8 cellular contexts compared by ENCODE assay signal in the genomic region with DNA sequence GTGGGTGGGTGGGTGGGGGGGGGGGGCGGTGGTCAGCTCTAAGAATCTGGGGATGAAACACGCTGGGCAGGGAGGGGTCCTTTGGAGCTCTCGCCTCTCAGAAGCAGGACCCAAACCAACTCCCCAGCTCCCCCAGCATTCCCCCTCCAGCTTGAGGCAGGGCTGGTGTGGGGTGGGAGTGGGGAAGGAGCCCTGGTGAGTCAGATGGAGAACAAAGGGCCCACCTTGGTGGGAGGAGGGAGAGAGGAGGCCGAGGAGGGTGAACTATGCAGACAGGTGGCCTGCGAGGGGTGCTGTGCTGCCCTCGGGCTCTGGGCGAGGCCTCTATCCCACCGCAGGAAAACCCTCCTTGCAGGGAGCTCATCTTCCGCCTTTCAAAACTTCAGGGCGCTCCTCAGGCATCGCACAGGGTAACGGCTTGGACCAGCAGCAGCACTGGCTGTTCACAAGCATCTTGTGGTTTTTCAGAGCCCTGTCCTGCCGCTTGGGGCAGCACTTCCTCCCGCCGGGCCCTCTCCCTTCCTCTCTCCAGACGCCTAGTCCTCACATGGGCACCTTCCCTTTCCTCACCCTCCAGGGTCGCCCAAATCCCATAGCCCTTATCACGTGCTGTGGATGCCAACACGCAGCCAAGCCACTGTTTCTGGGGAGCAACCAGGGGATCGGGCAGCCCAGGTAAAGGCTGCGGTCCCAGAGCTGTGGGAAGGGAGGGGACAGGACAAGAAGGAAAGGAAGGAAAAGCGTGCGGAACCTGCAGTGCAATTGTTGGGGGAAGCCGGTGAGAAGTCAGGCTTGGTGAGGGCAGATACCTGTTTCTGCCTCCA. TPM values are rescaled to one million over a fixed set of nuclear protein-coding genes. Genes with fewer than 3 reads are reported as not detected.
DNase-seq lines count a peak whose midpoint lies in the region; ATAC-seq and TF ChIP-seq lines count a peak whose summit lies in the region.

No MANE protein-coding gene starts in this region.

- no peak for TF ChIP-seq POLR2A in GM18505 (IDR thresholded peaks at IDR 0.05; ENCODE audit: borderline replicate concordance, extremely low read depth, insufficient read depth, insufficient read length)

- peak; percentile 58 for TF ChIP-seq CTCF in liver (IDR thresholded peaks at IDR 0.05; ENCODE audit: low read depth, low read length, missing input control)

- peak overlapping the region; percentile 1 to 52 (median 25) for H3K4me3 ChIP-seq in liver (ENCODE audit: low read depth in 1 of 3, low read length in 3 of 3)

- WGBS in liver = 26% methylated on average over 24 of the region's 24 CpGs

- H3K27me3 ChIP-seq in liver (ENCODE audit: control insufficient read depth in 4 of 4, insufficient read depth in 4 of 4, low read length in 3 of 4) = no peaks in the 10 kb centered on the region

- H3K36me3 ChIP-seq in liver (ENCODE audit: control insufficient read depth in 4 of 4, insufficient read depth in 3 of 4, low read depth in 1 of 4, low read length in 3 of 4) = no peaks in the 10 kb centered on the region

- H3K9me3 ChIP-seq in liver (ENCODE audit: control insufficient read depth in 4 of 4, low read length in 3 of 4) = no peaks in the 10 kb centered on the region

- no peak overlapping the region for H3K27ac ChIP-seq in liver (ENCODE audit: low read depth in 1 of 2, low read length in 2 of 2)

- H3K9ac ChIP-seq in liver (ENCODE audit: low read depth in 1 of 2, low read length in 2 of 2) = no peak overlapping the region

- DNase-seq in 8988T (peak; percentile 74), NCI-H2227 (lab: John Stamatoyannopoulos, UW; ENCODE audit: unreplicated experiment) (peak; percentile 58), dermis blood vessel endothelial cell (peak; percentile 71)
- peak; percentile 23 for DNase-seq in activated CD4-positive, alpha-beta T cell treated with anti-CD3 and anti-CD28 coated beads for 1 hour
- peak; percentile 62 for DNase-seq in stimulated activated CD4-positive, alpha-beta T cell treated with anti-CD3 and anti-CD28 coated beads, Interleukin-4, amount 100 ng/mL, for 24 hours

- peaks cover 3 to 25% (median 20%) of the 10 kb centered on the region in 4 donors for H3K4me1 ChIP-seq in liver (ENCODE audit: control insufficient read depth in 4 of 4, insufficient read depth in 4 of 4, low read length in 3 of 4)

- ATAC-seq in GM18505 (IDR thresholded peaks at IDR 0.05; ENCODE audit: unreplicated experiment) = peak; percentile 61
- ATAC-seq in HG03060 (IDR thresholded peaks at IDR 0.05; ENCODE audit: low read depth, unreplicated experiment) = peak; percentile 53

- peak; percentile 67 to 77 for TF ChIP-seq RAD21 in liver (IDR thresholded peaks at IDR 0.05)

TF ChIP-seq in liver, 16 proteins besides CTCF, POLR2A, EP300 and RAD21:
- TF ChIP-seq YY1 (IDR thresholded peaks at IDR 0.05) (no peak), HNF4A (conservative IDR thresholded peaks at IDR 0.05) (no peak), RXRA (IDR thresholded peaks at IDR 0.05) (no peak), MAX (IDR thresholded peaks at IDR 0.05) (no peak), TAF1 (conservative IDR thresholded peaks at IDR 0.05) (no peak), HNF4G (IDR thresholded peaks at IDR 0.05) (no peak), GABPA (IDR thresholded peaks at IDR 0.05 in 1 of 2, conservative IDR thresholded peaks at IDR 0.05 in 1 of 2) (no peak), JUND (IDR thresholded peaks at IDR 0.05) (no peak), SP1 (IDR thresholded peaks at IDR 0.05) (no peak), FOXA1 (IDR thresholded peaks at IDR 0.05) (no peak), NR2F2 (IDR thresholded peaks at IDR 0.05) (no peak), FOXA2 (IDR thresholded peaks at IDR 0.05) (no peak)
- TF ChIP-seq, protein P1, sequence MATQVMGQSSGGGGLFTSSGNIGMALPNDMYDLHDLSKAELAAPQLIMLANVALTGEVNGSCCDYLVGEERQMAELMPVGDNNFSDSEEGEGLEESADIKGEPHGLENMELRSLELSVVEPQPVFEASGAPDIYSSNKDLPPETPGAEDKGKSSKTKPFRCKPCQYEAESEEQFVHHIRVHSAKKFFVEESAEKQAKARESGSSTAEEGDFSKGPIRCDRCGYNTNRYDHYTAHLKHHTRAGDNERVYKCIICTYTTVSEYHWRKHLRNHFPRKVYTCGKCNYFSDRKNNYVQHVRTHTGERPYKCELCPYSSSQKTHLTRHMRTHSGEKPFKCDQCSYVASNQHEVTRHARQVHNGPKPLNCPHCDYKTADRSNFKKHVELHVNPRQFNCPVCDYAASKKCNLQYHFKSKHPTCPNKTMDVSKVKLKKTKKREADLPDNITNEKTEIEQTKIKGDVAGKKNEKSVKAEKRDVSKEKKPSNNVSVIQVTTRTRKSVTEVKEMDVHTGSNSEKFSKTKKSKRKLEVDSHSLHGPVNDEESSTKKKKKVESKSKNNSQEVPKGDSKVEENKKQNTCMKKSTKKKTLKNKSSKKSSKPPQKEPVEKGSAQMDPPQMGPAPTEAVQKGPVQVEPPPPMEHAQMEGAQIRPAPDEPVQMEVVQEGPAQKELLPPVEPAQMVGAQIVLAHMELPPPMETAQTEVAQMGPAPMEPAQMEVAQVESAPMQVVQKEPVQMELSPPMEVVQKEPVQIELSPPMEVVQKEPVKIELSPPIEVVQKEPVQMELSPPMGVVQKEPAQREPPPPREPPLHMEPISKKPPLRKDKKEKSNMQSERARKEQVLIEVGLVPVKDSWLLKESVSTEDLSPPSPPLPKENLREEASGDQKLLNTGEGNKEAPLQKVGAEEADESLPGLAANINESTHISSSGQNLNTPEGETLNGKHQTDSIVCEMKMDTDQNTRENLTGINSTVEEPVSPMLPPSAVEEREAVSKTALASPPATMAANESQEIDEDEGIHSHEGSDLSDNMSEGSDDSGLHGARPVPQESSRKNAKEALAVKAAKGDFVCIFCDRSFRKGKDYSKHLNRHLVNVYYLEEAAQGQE (IDR thresholded peaks at IDR 0.05) = no peak
- TF ChIP-seq, protein P2, sequence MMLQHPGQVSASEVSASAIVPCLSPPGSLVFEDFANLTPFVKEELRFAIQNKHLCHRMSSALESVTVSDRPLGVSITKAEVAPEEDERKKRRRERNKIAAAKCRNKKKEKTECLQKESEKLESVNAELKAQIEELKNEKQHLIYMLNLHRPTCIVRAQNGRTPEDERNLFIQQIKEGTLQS (IDR thresholded peaks at IDR 0.05) = no peak
- TF ChIP-seq, protein P3, sequence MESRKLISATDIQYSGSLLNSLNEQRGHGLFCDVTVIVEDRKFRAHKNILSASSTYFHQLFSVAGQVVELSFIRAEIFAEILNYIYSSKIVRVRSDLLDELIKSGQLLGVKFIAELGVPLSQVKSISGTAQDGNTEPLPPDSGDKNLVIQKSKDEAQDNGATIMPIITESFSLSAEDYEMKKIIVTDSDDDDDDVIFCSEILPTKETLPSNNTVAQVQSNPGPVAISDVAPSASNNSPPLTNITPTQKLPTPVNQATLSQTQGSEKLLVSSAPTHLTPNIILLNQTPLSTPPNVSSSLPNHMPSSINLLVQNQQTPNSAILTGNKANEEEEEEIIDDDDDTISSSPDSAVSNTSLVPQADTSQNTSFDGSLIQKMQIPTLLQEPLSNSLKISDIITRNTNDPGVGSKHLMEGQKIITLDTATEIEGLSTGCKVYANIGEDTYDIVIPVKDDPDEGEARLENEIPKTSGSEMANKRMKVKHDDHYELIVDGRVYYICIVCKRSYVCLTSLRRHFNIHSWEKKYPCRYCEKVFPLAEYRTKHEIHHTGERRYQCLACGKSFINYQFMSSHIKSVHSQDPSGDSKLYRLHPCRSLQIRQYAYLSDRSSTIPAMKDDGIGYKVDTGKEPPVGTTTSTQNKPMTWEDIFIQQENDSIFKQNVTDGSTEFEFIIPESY (IDR thresholded peaks at IDR 0.05) = no peak

RNA-seq across cellular contexts. Expression of gene GRPEL1, which starts 34.0 kb away (rescaled TPM):
- total RNA-seq in dermis blood vessel endothelial cell (32.3 and 52.4 TPM in 2 replicates), liver (10 to 100 TPM in 1 of 2 donors, 1 to 10 TPM in 1; 9.8 to 35.2 TPM)
- polyA plus RNA-seq in liver = 10 to 100 TPM; 45.2 to 98.1 TPM

RNA-seq across cellular contexts. Expression of gene TADA2B, which starts 58.7 kb away (rescaled TPM):
- total RNA-seq in dermis blood vessel endothelial cell (10.4 and 13.3 TPM in 2 replicates), liver (10 to 100 TPM; 12.8 to 13.8 TPM)
- 10 to 100 TPM in 1 of 2 donors, 1 to 10 TPM in 1; 3.6 to 12.5 TPM for polyA plus RNA-seq in liver

Comparison
In these comparisons a context has a peak if more than half of its experiments do, and no peak if none do; other contexts are left out.
1. DNase-seq: peak in every context shown above with its lines; median percentile 74 in 8988T; 71 in dermis blood vessel endothelial cell; 62 in stimulated activated CD4-positive, alpha-beta T cell treated with anti-CD3 and anti-CD28 coated beads, Interleukin-4, amount 100 ng/mL, for 24 hours; 58 in NCI-H2227; 23 in activated CD4-positive, alpha-beta T cell treated with anti-CD3 and anti-CD28 coated beads for 1 hour.